In genomic region chr3:18008706-18009363, GRCh38 we compare ENCODE assay signal across 14 cellular contexts.
DNase-seq lines count a peak whose midpoint lies in the region; ATAC-seq and TF ChIP-seq lines count a peak whose summit lies in the region.
"Had no signal": no experiment of that assay in that cellular context is flagged by ENCODE, and none has a peak within 500 bp of the region (broad histone marks: within the 10 kb centered on the region; RNA-seq: fewer than 3 reads in every experiment).

No MANE protein-coding gene starts in this region.

- H3K9me3 ChIP-seq in mesenchymal stem cell (ENCODE audit: control insufficient read depth, low read length), result no peaks in the 10 kb centered on the region
- no peaks in the 10 kb centered on the region for H3K9me3 ChIP-seq in PC-9 (ENCODE audit: insufficient read depth, low read depth)

- no peak overlapping the region for H3K27ac ChIP-seq in mesenchymal stem cell (ENCODE audit: low read length, poor library complexity, severe bottlenecking)
- no peak overlapping the region for H3K27ac ChIP-seq in PC-9
- H3K27ac ChIP-seq: C4-2B, KMS-11 had no signal

- H2BK5ac ChIP-seq in mesenchymal stem cell (ENCODE audit: low read depth, low read length, poor library complexity, severe bottlenecking), result no peak overlapping the region

- H3K4me1 ChIP-seq in mesenchymal stem cell (ENCODE audit: control insufficient read depth, insufficient read depth, low read depth, low read length), result no peaks in the 10 kb centered on the region
- no peaks in the 10 kb centered on the region for H3K4me1 ChIP-seq in PC-9 (replicated peaks; ENCODE audit: insufficient read depth)

- H4K20me1 ChIP-seq in PC-9 (ENCODE audit: insufficient read depth), result no peaks in the 10 kb centered on the region

- H2BK120ac ChIP-seq in mesenchymal stem cell (ENCODE audit: low read depth, low read length), result no peak overlapping the region

- CTCF ChIA-PET in PC-9 (lab: Charles Lee), result no interaction called here

- BruUV-seq in PC-9 (replicated peaks; lab: Mats Ljungman, UMichigan), result no TSS peak

- no peaks in the 10 kb centered on the region for H3K79me1 ChIP-seq in mesenchymal stem cell (replicated peaks; ENCODE audit: low read length, poor library complexity, severe bottlenecking)

- no peak for ATAC-seq in GM18520 (IDR thresholded peaks at IDR 0.05; ENCODE audit: unreplicated experiment)

- no peak overlapping the region for H4K91ac ChIP-seq in mesenchymal stem cell (ENCODE audit: low read length)

- no peak overlapping the region for H3K23ac ChIP-seq in mesenchymal stem cell (ENCODE audit: low read length in 2 of 2)

- H2AK5ac ChIP-seq in mesenchymal stem cell (ENCODE audit: low read length, severe bottlenecking), result no peak overlapping the region

- H3K4me3 ChIP-seq in AG10803 (ENCODE audit: low read length) (no peak overlapping the region), NB4 (ENCODE audit: low read depth, low read length) (no peak overlapping the region), fibroblast of the aortic adventitia (ENCODE audit: low read depth, low read length) (no peak overlapping the region), mesenchymal stem cell (ENCODE audit: insufficient read depth in 1 of 2, low read depth in 1 of 2, low read length in 2 of 2) (no peak overlapping the region), PC-9 (no peak overlapping the region)

- H4K8ac ChIP-seq in mesenchymal stem cell (ENCODE audit: low read length), result no peak overlapping the region

- POLR2A ChIA-PET in PC-9 (lab: Charles Lee; ENCODE audit: unreplicated experiment), result no interaction called here

- H2BK15ac ChIP-seq in mesenchymal stem cell (ENCODE audit: low read depth, poor library complexity, severe bottlenecking), result no peak overlapping the region

- H3K4me2 ChIP-seq in mesenchymal stem cell (ENCODE audit: low read length, poor library complexity, severe bottlenecking), result no peak overlapping the region
- no peak overlapping the region for H3K4me2 ChIP-seq in PC-9
- H3K4me2 ChIP-seq: KMS-11 had no signal

- H3K9ac ChIP-seq in mesenchymal stem cell (ENCODE audit: low read length), result peak overlapping the region; percentile 42
- H3K9ac ChIP-seq: KMS-11 had no signal

- intact Hi-C loops in PC-9 (cut with micrococcal nuclease; ENCODE audit: unreplicated experiment), result no loop called here

- H2BK12ac ChIP-seq in mesenchymal stem cell (ENCODE audit: low read length in 2 of 2), result no peak overlapping the region

- H3K4ac ChIP-seq in mesenchymal stem cell (ENCODE audit: low read depth in 1 of 2, low read length in 2 of 2), result no peak overlapping the region

- peak; percentile 33 for DNase-seq in AG10803 (ENCODE audit: low read depth)
- DNase-seq in NB4 (ENCODE audit: low read depth), result peak; percentile 47
- peak; percentile 59 for DNase-seq in fibroblast of the aortic adventitia (ENCODE audit: low read depth)
- DNase-seq in mesenchymal stem cell, result no peak
- no peak for DNase-seq in kidney glomerular epithelial cell (lab: John Stamatoyannopoulos, UW)
- DNase-seq in PC-9, result no peak
- no peak for DNase-seq in NCI-H526 (lab: John Stamatoyannopoulos, UW)
- DNase-seq: EL, H9, NCI-H1105, NCI-H1694 had no signal

- H3K18ac ChIP-seq in mesenchymal stem cell (ENCODE audit: low read depth in 1 of 2, low read length in 2 of 2), result no peak overlapping the region

- no peak overlapping the region for H3K14ac ChIP-seq in mesenchymal stem cell (ENCODE audit: low read length in 2 of 2)

- no peaks in the 10 kb centered on the region for H3K79me2 ChIP-seq in PC-9 (ENCODE audit: low read depth)

- 69% methylated on average over 2 of the region's 5 CpGs for WGBS in mesenchymal stem cell

- no peak for TF ChIP-seq POLR2A in NB4 (IDR thresholded peaks at IDR 0.05; ENCODE audit: extremely low read depth, insufficient read length)

- no peaks in the 10 kb centered on the region for H3K27me3 ChIP-seq in mesenchymal stem cell (ENCODE audit: control insufficient read depth in 1 of 2, insufficient read depth in 1 of 2, low read length in 2 of 2)
- H3K27me3 ChIP-seq in PC-9 (ENCODE audit: insufficient read depth, low read depth), result no peaks in the 10 kb centered on the region

- no peaks in the 10 kb centered on the region for H3K36me3 ChIP-seq in mesenchymal stem cell (ENCODE audit: control insufficient read depth in 1 of 2, insufficient read depth in 2 of 2, low read depth in 1 of 2, low read length in 2 of 2)
- H3K36me3 ChIP-seq in PC-9 (ENCODE audit: low read depth), result no peaks in the 10 kb centered on the region

- H2AFZ ChIP-seq in mesenchymal stem cell (ENCODE audit: low read depth, low read length) (no peak overlapping the region), PC-9 (no peak overlapping the region)

- no peaks in the 10 kb centered on the region for H3K9me2 ChIP-seq in PC-9 (ENCODE audit: insufficient read depth)

- no peak for TF ChIP-seq CTCF in AG10803 (conservative IDR thresholded peaks at IDR 0.05; ENCODE audit: low read length)
- TF ChIP-seq CTCF in NB4 (IDR thresholded peaks at IDR 0.05; ENCODE audit: low read depth, low read length), result no peak
- TF ChIP-seq CTCF in fibroblast of the aortic adventitia (IDR thresholded peaks at IDR 0.05; ENCODE audit: insufficient read depth, low read length), result no peak
- TF ChIP-seq CTCF in PC-9 (conservative IDR thresholded peaks at IDR 0.05), result no peak

- no peaks in the 10 kb centered on the region for H3F3A ChIP-seq in PC-9 (ENCODE audit: insufficient read depth, low read depth)

Comparison
In these comparisons a context has a peak if more than half of its experiments do, and no peak if none do; other contexts are left out.
1. DNase-seq: peak in AG10803 (single experiment), NB4 (single experiment) and fibroblast of the aortic adventitia (single experiment); none in mesenchymal stem cell (single experiment), kidney glomerular epithelial cell (single experiment), PC-9 (0 of 2) and NCI-H526 (0 of 2).